ENCODE assay signal across 33 cellular contexts in the genomic region with DNA sequence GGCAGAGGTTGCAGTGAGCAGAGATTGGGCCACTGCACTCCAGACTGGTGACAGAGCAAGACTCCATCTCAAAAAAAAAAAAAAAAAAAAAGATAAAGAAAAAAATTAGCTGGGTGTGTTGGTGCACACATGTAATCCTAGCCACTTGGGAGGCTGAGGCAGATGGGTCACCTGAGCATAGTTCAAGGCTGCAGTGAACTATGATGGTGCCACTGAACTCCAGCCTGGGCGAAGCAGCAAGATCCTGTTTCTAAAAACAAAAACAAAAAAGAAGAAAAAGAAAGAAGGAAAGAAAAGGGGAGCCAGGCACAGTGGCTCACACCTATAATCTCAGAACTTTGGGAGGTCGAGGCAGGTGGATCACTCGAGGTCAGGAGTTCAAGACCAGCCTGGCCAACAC.
"Had no signal": no experiment of that assay in that cellular context is flagged by ENCODE, and none has a peak within 500 bp of the region (broad histone marks: within the 10 kb centered on the region; RNA-seq: fewer than 3 reads in every experiment).

No MANE protein-coding gene starts in this region.

- H3K36me3 ChIP-seq: ascending aorta, breast epithelium, cardiac muscle cell, WERI-Rb-1 had no signal

- H3K4me3 Mint-ChIP-seq: activated B cell treated with CpG ODN at 0.5 μM for 24 hours; activated CD8-positive, alpha-beta T cell treated with anti-CD3 and anti-CD28 coated beads for 36 hours; activated naive CD4-positive, alpha-beta T cell treated with anti-CD3 and anti-CD28 coated beads, Interleukin-2, amount 10 ng/mL, durations not matched to agents 7 days and 5 days; activated naive CD8-positive, alpha-beta T cell treated with anti-CD3 and anti-CD28 coated beads, Interleukin-2, amount 10 ng/mL, durations not matched to agents 7 days and 5 days; activated T-helper 1 cell treated with anti-CD3 and anti-CD28 coated beads, Interleukin-12 subunit alpha, Interleukin-12 subunit beta, Interleukin-2, Interleukin-4 antibody, amounts not matched to agents 30 ng/mL and 10 ng/mL and 1 ng/mL, durations not matched to agents 14 hours and 24 hours and 36 hours; brain; T-cell; T-helper 1 cell treated with Interleukin-12 subunit alpha and Interleukin-12 subunit beta and Interleukin-4 antibody, amounts not matched to agents 30 μg/mL and 1 μg/mL, for 36 hours; T-helper 2 cell treated with Interferon-gamma antibody and Interleukin-4, amounts not matched to agents 5 μg/mL and 100 μg/mL, for 36 hours had no signal

- H3K9me3 Mint-ChIP-seq: activated B cell treated with CpG ODN at 0.5 μM for 24 hours; activated CD8-positive, alpha-beta T cell treated with anti-CD3 and anti-CD28 coated beads for 36 hours; activated naive CD4-positive, alpha-beta T cell treated with anti-CD3 and anti-CD28 coated beads, Interleukin-2, amount 10 ng/mL, durations not matched to agents 7 days and 5 days; activated naive CD8-positive, alpha-beta T cell treated with anti-CD3 and anti-CD28 coated beads, Interleukin-2, amount 10 ng/mL, durations not matched to agents 7 days and 5 days; activated T-helper 1 cell treated with anti-CD3 and anti-CD28 coated beads, Interleukin-12 subunit alpha, Interleukin-12 subunit beta, Interleukin-2, Interleukin-4 antibody, amounts not matched to agents 30 ng/mL and 10 ng/mL and 1 ng/mL, durations not matched to agents 14 hours and 24 hours and 36 hours; T-cell; T-helper 1 cell treated with Interleukin-12 subunit alpha and Interleukin-12 subunit beta and Interleukin-4 antibody, amounts not matched to agents 30 μg/mL and 1 μg/mL, for 36 hours; T-helper 2 cell treated with Interferon-gamma antibody and Interleukin-4, amounts not matched to agents 5 μg/mL and 100 μg/mL, for 36 hours had no signal

- DNase-seq: activated B cell treated with CpG ODN at 0.5 μM for 24 hours; activated CD4-positive, alpha-beta T cell treated with anti-CD3 and anti-CD28 coated beads for 48 hours; activated CD4-positive, alpha-beta T cell treated with anti-CD3 and anti-CD28 coated beads, Interleukin-2, amount 50 U/mL, for 1 hour; activated CD4-positive, alpha-beta T cell treated with anti-CD3 and anti-CD28 coated beads, Interleukin-2, amount 50 U/mL, for 48 hours; activated CD8-positive, alpha-beta memory T cell treated with anti-CD3 and anti-CD28 coated beads for 24 hours; activated CD8-positive, alpha-beta T cell treated with anti-CD3 and anti-CD28 coated beads for 36 hours; activated gamma-delta T cell; activated naive CD4-positive, alpha-beta T cell; activated naive CD4-positive, alpha-beta T cell treated with anti-CD3 and anti-CD28 coated beads, Interleukin-2, amount 10 ng/mL, durations not matched to agents 7 days and 5 days; activated naive CD8-positive, alpha-beta T cell treated with anti-CD3 and anti-CD28 coated beads, Interleukin-2, amount 10 ng/mL, durations not matched to agents 7 days and 5 days; activated T-cell treated with anti-CD3 and anti-CD28 coated beads, Interleukin-2, amount 50 U/mL, for 48 hours; cortex of kidney; dermis blood vessel endothelial cell; effector CD4-positive, alpha-beta T cell; esophagus squamous epithelium; foreskin melanocyte; SW 1271; T-cell; T1000; WERI-Rb-1 had no signal

- H3K9me3 ChIP-seq: ascending aorta, breast epithelium, esophagus squamous epithelium had no signal

- H3K27me3 ChIP-seq: ascending aorta, breast epithelium, cardiac muscle cell, esophagus squamous epithelium had no signal

- H3K27me3 Mint-ChIP-seq: activated B cell treated with CpG ODN at 0.5 μM for 24 hours; activated CD8-positive, alpha-beta T cell treated with anti-CD3 and anti-CD28 coated beads for 36 hours; activated naive CD4-positive, alpha-beta T cell treated with anti-CD3 and anti-CD28 coated beads, Interleukin-2, amount 10 ng/mL, durations not matched to agents 7 days and 5 days; activated naive CD8-positive, alpha-beta T cell treated with anti-CD3 and anti-CD28 coated beads, Interleukin-2, amount 10 ng/mL, durations not matched to agents 7 days and 5 days; brain; T-cell had no signal

- H3K27ac Mint-ChIP-seq: activated B cell treated with CpG ODN at 0.5 μM for 24 hours; activated CD8-positive, alpha-beta T cell treated with anti-CD3 and anti-CD28 coated beads for 36 hours; activated naive CD4-positive, alpha-beta T cell treated with anti-CD3 and anti-CD28 coated beads, Interleukin-2, amount 10 ng/mL, durations not matched to agents 7 days and 5 days; activated naive CD8-positive, alpha-beta T cell treated with anti-CD3 and anti-CD28 coated beads, Interleukin-2, amount 10 ng/mL, durations not matched to agents 7 days and 5 days; activated T-helper 1 cell treated with anti-CD3 and anti-CD28 coated beads, Interleukin-12 subunit alpha, Interleukin-12 subunit beta, Interleukin-2, Interleukin-4 antibody, amounts not matched to agents 30 ng/mL and 10 ng/mL and 1 ng/mL, durations not matched to agents 14 hours and 24 hours and 36 hours; T-cell; T-helper 1 cell treated with Interleukin-12 subunit alpha and Interleukin-12 subunit beta and Interleukin-4 antibody, amounts not matched to agents 30 μg/mL and 1 μg/mL, for 36 hours; T-helper 2 cell treated with Interferon-gamma antibody and Interleukin-4, amounts not matched to agents 5 μg/mL and 100 μg/mL, for 36 hours had no signal

- ATAC-seq: activated CD4-positive, CD25-positive, alpha-beta regulatory T cell treated with anti-CD3 and anti-CD28 coated beads, Interleukin-2, amount 50 U/mL, for 24 hours; activated CD8-positive, alpha-beta T cell treated with anti-CD3 and anti-CD28 coated beads for 36 hours; activated naive CD4-positive, alpha-beta T cell treated with anti-CD3 and anti-CD28 coated beads, Interleukin-2, amount 50 U/mL, for 72 hours; T-cell had no signal

- H3K27ac ChIP-seq: ascending aorta, cardiac muscle cell, epithelial cell of prostate, esophagus squamous epithelium, WERI-Rb-1 had no signal

- H3K36me3 Mint-ChIP-seq: activated naive CD4-positive, alpha-beta T cell treated with anti-CD3 and anti-CD28 coated beads, Interleukin-2, amount 50 U/mL, for 72 hours had no signal

- FAIRE-seq: colon, endometrium, endothelial cell of umbilical vein had no signal

- H3K4me3 ChIP-seq: ascending aorta, breast epithelium, cardiac muscle cell, esophagus squamous epithelium had no signal

- H3K4me1 ChIP-seq: ascending aorta had no signal
